Comparison of ENCODE assay signal across 8 cellular contexts in genomic region chr12:55736780-55737580, GRCh38. TPM values are rescaled to one million over a fixed set of nuclear protein-coding genes. Genes with fewer than 3 reads are reported as not detected.
DNase-seq lines count a peak whose midpoint lies in the region; ATAC-seq and TF ChIP-seq lines count a peak whose summit lies in the region.

No MANE protein-coding gene starts in this region.

- no peaks in the 10 kb centered on the region for H3K9me3 ChIP-seq in right lobe of liver

- peaks cover 2% of the 10 kb centered on the region; the same call in 1 of the 2 replicates for H3K27me3 Mint-ChIP-seq in HFFc6 (ENCODE audit: insufficient read depth)

- no peaks in the 10 kb centered on the region for H3K36me3 Mint-ChIP-seq in HFFc6 (ENCODE audit: low read depth)

- peak overlapping the region; percentile 90 for H3K4me3 Mint-ChIP-seq in HFFc6

- peaks cover 0 to 9% (median 0%) of the 10 kb centered on the region in 4 donors for H3K4me1 ChIP-seq in right lobe of liver

- H3K27me3 ChIP-seq in right lobe of liver: no peaks in the 10 kb centered on the region

- peaks cover 30% of the 10 kb centered on the region for H3K4me1 Mint-ChIP-seq in HFFc6 (ENCODE audit: low read depth)

- 8% methylated on average over 5 of the region's 6 CpGs for WGBS in right lobe of liver (ENCODE audit: insufficient coverage, low coverage, low lambda C conversion rate, missing lambda C conversion rate)

- H3K9me3 Mint-ChIP-seq in HFFc6: no peaks in the 10 kb centered on the region

- TF ChIP-seq POLR2A in right lobe of liver (IDR thresholded peaks at IDR 0.05): no peak

- no peak overlapping the region for H3K27ac ChIP-seq in right lobe of liver

- peak; percentile 90 for TF ChIP-seq CTCF in HFFc6 (IDR thresholded peaks at IDR 0.05)
- TF ChIP-seq CTCF in right lobe of liver (IDR thresholded peaks at IDR 0.05): peak; percentile 77 to 81 (median 80)

- H3K36me3 ChIP-seq in right lobe of liver: no peaks in the 10 kb centered on the region

- ATAC-seq in activated CD4-positive, CD25-positive, alpha-beta regulatory T cell treated with anti-CD3 and anti-CD28 coated beads, Interleukin-2, amount 50 U/mL, for 24 hours: peak; percentile 22 to 44
- peak; percentile 75 to 85 (median 78) for ATAC-seq in right lobe of liver
- ATAC-seq in GM19328 (IDR thresholded peaks at IDR 0.05; ENCODE audit: unreplicated experiment): no peak

- DNase-seq in DMS153 treated with DMSO at 0.1 percent for 48 hours (lab: John Stamatoyannopoulos, UW; ENCODE audit: unreplicated experiment): peak; percentile 70
- peak; percentile 72 for DNase-seq in HFFc6
- DNase-seq in NCI-H2196 treated with DMSO at 0.1 percent for 48 hours (lab: John Stamatoyannopoulos, UW; ENCODE audit: unreplicated experiment): peak; percentile 70
- DNase-seq in effector CD8-positive, alpha-beta T cell (lab: John Stamatoyannopoulos, UW): peak; percentile 10
- DNase-seq in right lobe of liver: peak; percentile 59 to 77 (median 69)
- peak; percentile 37 for DNase-seq in stimulated activated naive CD4-positive, alpha-beta T cell treated with Interleukin-2 at 50 U/mL for 16 hours (lab: John Stamatoyannopoulos, UW)

- H3K27ac Mint-ChIP-seq in HFFc6: peak overlapping the region; percentile 88

- no peak overlapping the region for H3K4me3 ChIP-seq in right lobe of liver

- intact Hi-C loops in right lobe of liver (cut with DNase I): no loop called here

RNA-seq across cellular contexts. Expression of gene GDF11, which starts 5.9 kb away (rescaled TPM):
- 10 to 100 TPM; 15.8 to 25.9 (median 16.9) TPM for total RNA-seq in HFFc6 (2021; fragmentation: NEBNext Ultra II Directional; extraction: Animal tissue kit (Norgen Biotek cat#: 25700))
- under 1 TPM; 0.25 to 0.95 (median 0.54) TPM for total RNA-seq in right lobe of liver

RNA-seq across cellular contexts. Expression of gene CD63, which starts 8.2 kb away (rescaled TPM):
- total RNA-seq in HFFc6 (2021; fragmentation: NEBNext Ultra II Directional; extraction: Animal tissue kit (Norgen Biotek cat#: 25700)): 1,000 to 10,000 TPM; 1,860 to 2,483 (median 2,072) TPM
- 100 to 1,000 TPM; 213 to 556 (median 317) TPM for total RNA-seq in right lobe of liver

RNA-seq across cellular contexts. Expression of gene RDH5, which starts 16.8 kb away (rescaled TPM):
- total RNA-seq in HFFc6 (2021; fragmentation: NEBNext Ultra II Directional; extraction: Animal tissue kit (Norgen Biotek cat#: 25700)): 10 to 100 TPM in 2 of 6 experiments, 1 to 10 TPM in 4; 6.6 to 13.2 (median 7.8) TPM
- total RNA-seq in right lobe of liver: 10 to 100 TPM; 26.3 to 52.5 (median 43.0) TPM

RNA-seq across cellular contexts. Expression of gene BLOC1S1, which starts 21.1 kb away (rescaled TPM):
- total RNA-seq in HFFc6 (2021; fragmentation: NEBNext Ultra II Directional; extraction: Animal tissue kit (Norgen Biotek cat#: 25700)): 100 to 1,000 TPM in 4 of 6 experiments, 10 to 100 TPM in 2; 87.4 to 113 (median 104) TPM
- 100 to 1,000 TPM in 3 of 6 experiments, 10 to 100 TPM in 3; 81.8 to 175 (median 99.0) TPM for total RNA-seq in right lobe of liver

RNA-seq across cellular contexts. Expression of gene ITGA7, which starts 29.3 kb away (rescaled TPM):
- total RNA-seq in HFFc6 (2021; fragmentation: NEBNext Ultra II Directional; extraction: Animal tissue kit (Norgen Biotek cat#: 25700)): 1 to 10 TPM in 4 of 6 experiments, under 1 TPM in 2; 0.95 to 2.3 (median 1.2) TPM
- total RNA-seq in right lobe of liver: 10 to 100 TPM in 3 of 6 experiments, 1 to 10 TPM in 3; 3.1 to 20.1 (median 8.3) TPM

Comparison
In these comparisons a context has a peak if more than half of its experiments do, and no peak if none do; other contexts are left out.
1. DNase-seq: peak in every context shown above with its lines; median percentile 72 in HFFc6; 70 in DMS153 treated with DMSO at 0.1 percent for 48 hours; 70 in NCI-H2196 treated with DMSO at 0.1 percent for 48 hours; 69 in right lobe of liver; 37 in stimulated activated naive CD4-positive, alpha-beta T cell treated with Interleukin-2 at 50 U/mL for 16 hours; 10 in effector CD8-positive, alpha-beta T cell.
2. RNA of gene GDF11, which starts 5.9 kb away (total RNA-seq): 15.8 to 25.9 TPM in HFFc6; 0.25 to 0.95 TPM in right lobe of liver; every median in the first group is over 4 times any median in the second.